ENCODE assay signal across 41 cellular contexts in genomic region chr15:29558261-29558660, GRCh38.
"Had no signal": no experiment of that assay in that cellular context is flagged by ENCODE, and none has a peak within 500 bp of the region (broad histone marks: within the 10 kb centered on the region; RNA-seq: fewer than 3 reads in every experiment).

No MANE protein-coding gene starts in this region.

- H3K27ac ChIP-seq: adrenal gland, ascending aorta, brain microvascular endothelial cell, breast epithelium, cardiac muscle cell had no signal

- H3K9me3 Mint-ChIP-seq: activated naive CD4-positive, alpha-beta T cell treated with anti-CD3 and anti-CD28 coated beads for 36 hours; activated naive CD4-positive, alpha-beta T cell treated with anti-CD3 and anti-CD28 coated beads, Interleukin-2, amount 10 ng/mL, durations not matched to agents 7 days and 5 days; activated naive CD4-positive, alpha-beta T cell treated with anti-CD3 and anti-CD28 coated beads, Interleukin-2, amount 50 U/mL, for 24 hours; activated naive CD8-positive, alpha-beta T cell treated with anti-CD3 and anti-CD28 coated beads, Interleukin-2, amount 50 U/mL, for 24 hours had no signal

- H3K27me3 Mint-ChIP-seq: activated naive CD4-positive, alpha-beta T cell treated with anti-CD3 and anti-CD28 coated beads, Interleukin-2, amount 10 ng/mL, durations not matched to agents 7 days and 5 days had no signal

- H3K4me1 Mint-ChIP-seq: activated naive CD4-positive, alpha-beta T cell treated with anti-CD3 and anti-CD28 coated beads, Interleukin-2, amount 10 ng/mL, durations not matched to agents 7 days and 5 days; activated naive CD4-positive, alpha-beta T cell treated with anti-CD3 and anti-CD28 coated beads, Interleukin-2, amount 50 U/mL, for 24 hours; activated naive CD8-positive, alpha-beta T cell treated with anti-CD3 and anti-CD28 coated beads for 36 hours; activated naive CD8-positive, alpha-beta T cell treated with anti-CD3 and anti-CD28 coated beads, Interleukin-2, amount 10 ng/mL, durations not matched to agents 7 days and 5 days; activated naive CD8-positive, alpha-beta T cell treated with anti-CD3 and anti-CD28 coated beads, Interleukin-2, amount 50 U/mL, for 24 hours; activated T-helper 17 cell treated with anti-CD3 and anti-CD28 coated beads, Interleukin-2, amount 50 U/mL, for 72 hours; brain; central memory CD8-positive, alpha-beta T cell had no signal

- FAIRE-seq: astrocyte, bronchial epithelial cell had no signal

- H3K4me1 ChIP-seq: adrenal gland, ascending aorta, breast epithelium had no signal

- H3K27ac Mint-ChIP-seq: activated naive CD4-positive, alpha-beta T cell treated with anti-CD3 and anti-CD28 coated beads for 36 hours; activated naive CD4-positive, alpha-beta T cell treated with anti-CD3 and anti-CD28 coated beads, Interleukin-2, amount 10 ng/mL, durations not matched to agents 7 days and 5 days; activated naive CD4-positive, alpha-beta T cell treated with anti-CD3 and anti-CD28 coated beads, Interleukin-2, amount 50 U/mL, for 24 hours; activated naive CD4-positive, alpha-beta T cell treated with anti-CD3 and anti-CD28 coated beads, Interleukin-2, amount 50 U/mL, for 72 hours; activated naive CD8-positive, alpha-beta T cell; activated naive CD8-positive, alpha-beta T cell treated with anti-CD3 and anti-CD28 coated beads for 36 hours; activated naive CD8-positive, alpha-beta T cell treated with anti-CD3 and anti-CD28 coated beads, Interleukin-2, amount 10 ng/mL, durations not matched to agents 7 days and 5 days; activated naive CD8-positive, alpha-beta T cell treated with anti-CD3 and anti-CD28 coated beads, Interleukin-2, amount 50 U/mL, for 24 hours; activated T-cell treated with anti-CD3 and anti-CD28 coated beads, Interleukin-2, amount 50 U/mL, for 24 hours; activated T-cell treated with anti-CD3 and anti-CD28 coated beads, Interleukin-2, amount 50 U/mL, for 72 hours; activated T-helper 1 cell treated with anti-CD3 and anti-CD28 coated beads, Interleukin-12 subunit alpha, Interleukin-12 subunit beta, Interleukin-2, Interleukin-4 antibody, amounts not matched to agents 30 ng/mL and 10 ng/mL and 1 ng/mL, durations not matched to agents 14 hours and 24 hours and 36 hours; activated T-helper 17 cell treated with anti-CD3 and anti-CD28 coated beads, Interleukin-2, amount 50 U/mL, for 72 hours; activated T-helper 2 cell treated with anti-CD3 and anti-CD28 coated beads, Interferon-gamma antibody, Interleukin-2, Interleukin-4, amounts not matched to agents 10 μg/mL and 5 μg/mL and 100 μg/mL, durations not matched to agents 14 hours and 24 hours and 36 hours; brain had no signal

- ATAC-seq: activated naive CD4-positive, alpha-beta T cell treated with anti-CD3 and anti-CD28 coated beads, Interleukin-2, amount 50 U/mL, for 72 hours; activated naive CD8-positive, alpha-beta T cell treated with anti-CD3 and anti-CD28 coated beads, Interleukin-2, amount 50 U/mL, for 24 hours; activated T-cell treated with anti-CD3 and anti-CD28 coated beads, Interleukin-2, amount 50 U/mL, for 4 hours; activated T-cell treated with anti-CD3 and anti-CD28 coated beads, Interleukin-2, amount 50 U/mL, for 72 hours; activated T-helper 17 cell treated with anti-CD3 and anti-CD28 coated beads, Interleukin-2, amount 50 U/mL, for 72 hours; body of pancreas had no signal

- DNase-seq: activated effector memory CD4-positive, alpha-beta T cell treated with anti-CD3 and anti-CD28 coated beads, Interleukin-2, amount 50 U/mL, for 16 hours; activated effector memory CD4-positive, alpha-beta T cell treated with Interleukin-2 at 50 U/mL for 16 hours; activated gamma-delta T cell; activated gamma-delta T cell treated with Interleukin-2 at 50 U/mL for 16 hours; activated naive CD4-positive, alpha-beta T cell; activated naive CD4-positive, alpha-beta T cell treated with anti-CD3 and anti-CD28 coated beads for 36 hours; activated naive CD4-positive, alpha-beta T cell treated with anti-CD3 and anti-CD28 coated beads, Interleukin-2, amount 10 ng/mL, durations not matched to agents 7 days and 5 days; activated naive CD4-positive, alpha-beta T cell treated with anti-CD3 and anti-CD28 coated beads, Interleukin-2, amount 50 U/mL, for 16 hours; activated naive CD4-positive, alpha-beta T cell treated with Interleukin-2 at 50 U/mL for 16 hours; activated naive CD8-positive, alpha-beta T cell treated with anti-CD3 and anti-CD28 coated beads for 36 hours; activated naive CD8-positive, alpha-beta T cell treated with anti-CD3 and anti-CD28 coated beads, Interleukin-2, amount 10 ng/mL, durations not matched to agents 7 days and 5 days; activated naive CD8-positive, alpha-beta T cell treated with anti-CD3 and anti-CD28 coated beads, Interleukin-2, amount 50 U/mL, for 24 hours; activated T-cell treated with anti-CD3 and anti-CD28 coated beads for 4 hours; activated T-cell treated with anti-CD3 and anti-CD28 coated beads, Interleukin-2, amount 50 U/mL, for 1 hour; activated T-cell treated with anti-CD3 and anti-CD28 coated beads, Interleukin-2, amount 50 U/mL, for 24 hours; activated T-cell treated with anti-CD3 and anti-CD28 coated beads, Interleukin-2, amount 50 U/mL, for 4 hours; activated T-cell treated with anti-CD3 and anti-CD28 coated beads, Interleukin-2, amount 50 U/mL, for 48 hours; activated T-cell treated with anti-CD3 and anti-CD28 coated beads, Interleukin-2, amount 50 U/mL, for 72 hours; adrenal gland; amniotic stem cell; amygdala; anterior cingulate cortex; aorta; body of pancreas; brain microvascular endothelial cell; caudate nucleus; central memory CD4-positive, alpha-beta T cell; cerebellar nuclear complex had no signal

- H3K36me3 Mint-ChIP-seq: activated naive CD4-positive, alpha-beta T cell treated with anti-CD3 and anti-CD28 coated beads, Interleukin-2, amount 10 ng/mL, durations not matched to agents 7 days and 5 days; activated naive CD4-positive, alpha-beta T cell treated with anti-CD3 and anti-CD28 coated beads, Interleukin-2, amount 50 U/mL, for 24 hours; activated naive CD8-positive, alpha-beta T cell; activated naive CD8-positive, alpha-beta T cell treated with anti-CD3 and anti-CD28 coated beads for 36 hours; activated naive CD8-positive, alpha-beta T cell treated with anti-CD3 and anti-CD28 coated beads, Interleukin-2, amount 10 ng/mL, durations not matched to agents 7 days and 5 days had no signal

- H3K4me3 ChIP-seq: adrenal gland, ascending aorta, body of pancreas, breast epithelium, cardiac muscle cell had no signal

- H3K9me3 ChIP-seq: adrenal gland, ascending aorta, body of pancreas had no signal

- H3K36me3 ChIP-seq: adrenal gland, ascending aorta, brain microvascular endothelial cell, breast epithelium, cardiac muscle cell had no signal

- H3K27me3 ChIP-seq: adrenal gland, ascending aorta, body of pancreas, brain microvascular endothelial cell, breast epithelium, cardiac muscle cell had no signal

- H3K4me3 Mint-ChIP-seq: activated naive CD4-positive, alpha-beta T cell treated with anti-CD3 and anti-CD28 coated beads for 36 hours; activated naive CD4-positive, alpha-beta T cell treated with anti-CD3 and anti-CD28 coated beads, Interleukin-2, amount 10 ng/mL, durations not matched to agents 7 days and 5 days; activated naive CD4-positive, alpha-beta T cell treated with anti-CD3 and anti-CD28 coated beads, Interleukin-2, amount 50 U/mL, for 24 hours; activated naive CD8-positive, alpha-beta T cell; activated naive CD8-positive, alpha-beta T cell treated with anti-CD3 and anti-CD28 coated beads for 36 hours; activated naive CD8-positive, alpha-beta T cell treated with anti-CD3 and anti-CD28 coated beads, Interleukin-2, amount 10 ng/mL, durations not matched to agents 7 days and 5 days; activated naive CD8-positive, alpha-beta T cell treated with anti-CD3 and anti-CD28 coated beads, Interleukin-2, amount 50 U/mL, for 24 hours; activated T-cell treated with anti-CD3 and anti-CD28 coated beads, Interleukin-2, amount 50 U/mL, for 24 hours; activated T-cell treated with anti-CD3 and anti-CD28 coated beads, Interleukin-2, amount 50 U/mL, for 4 hours; activated T-cell treated with anti-CD3 and anti-CD28 coated beads, Interleukin-2, amount 50 U/mL, for 72 hours; activated T-helper 1 cell treated with anti-CD3 and anti-CD28 coated beads, Interleukin-12 subunit alpha, Interleukin-12 subunit beta, Interleukin-2, Interleukin-4 antibody, amounts not matched to agents 30 ng/mL and 10 ng/mL and 1 ng/mL, durations not matched to agents 14 hours and 24 hours and 36 hours; activated T-helper 17 cell treated with anti-CD3 and anti-CD28 coated beads, Interleukin-2, amount 50 U/mL, for 72 hours; brain; central memory CD8-positive, alpha-beta T cell had no signal
